ENCODE assay signal across 9 cellular contexts in genomic region chr12:47302111-47302597, GRCh38.
DNase-seq lines count a peak whose midpoint lies in the region; ATAC-seq and TF ChIP-seq lines count a peak whose summit lies in the region.
"Had no signal": no experiment of that assay in that cellular context is flagged by ENCODE, and none has a peak within 500 bp of the region (broad histone marks: within the 10 kb centered on the region; RNA-seq: fewer than 3 reads in every experiment).

No MANE protein-coding gene starts in this region.

- DNase-seq in GM10248 (ENCODE audit: extremely low spot score) (peak; percentile 37), glomerular visceral epithelial cell (ENCODE audit: extremely low spot score) (peak; percentile 40), mesenteric fat pad (ENCODE audit: low spot score) (no peak)
- DNase-seq: NCI-H1417 had no signal

- CTCF ChIA-PET in GM10248 (lab: Yijun Ruan, JAX), result interaction anchor here (1.0 to 1.7 kb wide), 8 partner anchors 9 to 270 kb away, joined by 3 to 9 read pairs (median 4); no protein-coding TSS in a partner anchor

- ATAC-seq in GM19452 (IDR thresholded peaks at IDR 0.05; ENCODE audit: unreplicated experiment) (peak; percentile 70), HG03432 (IDR thresholded peaks at IDR 0.05; ENCODE audit: unreplicated experiment) (peak; percentile 73), GM21717 (IDR thresholded peaks at IDR 0.05; ENCODE audit: unreplicated experiment) (no peak), GM21381 (IDR thresholded peaks at IDR 0.05; ENCODE audit: unreplicated experiment) (no peak), GM19455 (IDR thresholded peaks at IDR 0.05; ENCODE audit: unreplicated experiment) (no peak)

- POLR2A ChIA-PET in GM10248 (lab: Yijun Ruan, JAX), result no interaction called here

- no peak for TF ChIP-seq CTCF in GM10248 (IDR thresholded peaks at IDR 0.05; ENCODE audit: control extremely low read depth, extremely low read depth, low read depth, missing control alignments)

Comparison
In these comparisons a context has a peak if more than half of its experiments do, and no peak if none do; other contexts are left out.
1. ATAC-seq: peak in GM19452 (single experiment) and HG03432 (single experiment); none in GM21717 (single experiment), GM21381 (single experiment) and GM19455 (single experiment).